Comparison of ENCODE assay signal across 26 cellular contexts in the genomic region with DNA sequence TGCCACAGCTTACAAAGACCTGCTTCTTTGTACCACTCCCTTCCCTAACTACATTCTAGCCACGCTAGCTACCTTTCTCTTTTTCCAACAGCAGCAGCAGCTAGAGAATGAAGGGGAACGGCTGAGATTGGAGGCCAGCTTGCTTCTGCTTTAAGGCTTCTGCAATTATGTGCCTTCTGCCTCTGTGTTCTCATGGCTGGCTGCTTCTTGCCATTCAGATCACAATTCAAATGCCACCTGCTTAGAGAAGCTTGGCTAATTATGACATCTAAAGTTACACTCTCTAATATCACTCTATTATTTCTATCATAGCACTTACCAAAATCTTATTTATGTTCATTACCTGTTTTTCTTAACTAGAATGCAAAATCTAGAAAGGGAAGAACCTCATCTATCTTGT.
"Had no signal": no experiment of that assay in that cellular context is flagged by ENCODE, and none has a peak within 500 bp of the region (broad histone marks: within the 10 kb centered on the region; RNA-seq: fewer than 3 reads in every experiment).

No MANE protein-coding gene starts in this region.

- H3K4me3 Mint-ChIP-seq: activated CD4-positive, alpha-beta memory T cell treated with anti-CD3 and anti-CD28 coated beads, Interleukin-2, amount 10 ng/mL, durations not matched to agents 7 days and 5 days; activated CD4-positive, alpha-beta T cell treated with anti-CD3 and anti-CD28 coated beads, Interleukin-2, amount 10 ng/mL, durations not matched to agents 24 days and 14 days; activated naive CD8-positive, alpha-beta T cell treated with anti-CD3 and anti-CD28 coated beads, Interleukin-2, amount 50 U/mL, for 24 hours; activated T-cell treated with anti-CD3 and anti-CD28 coated beads, Interleukin-2, amount 50 U/mL, for 72 hours; memory B cell; nephron; stimulated activated naive B cell treated with anti-CD40 and anti-IgM and Interleukin-4, amounts not matched to agents 10 μg/mL and 1 μg/mL and 100 μg/mL, for 72 hours had no signal

- H3K27me3 Mint-ChIP-seq: activated CD4-positive, alpha-beta memory T cell treated with anti-CD3 and anti-CD28 coated beads, Interleukin-2, amount 10 ng/mL, durations not matched to agents 7 days and 5 days; activated CD4-positive, alpha-beta T cell treated with anti-CD3 and anti-CD28 coated beads, Interleukin-2, amount 10 ng/mL, durations not matched to agents 24 days and 14 days; activated naive CD8-positive, alpha-beta T cell treated with anti-CD3 and anti-CD28 coated beads, Interleukin-2, amount 50 U/mL, for 24 hours; memory B cell; stimulated activated naive B cell treated with anti-CD40 and anti-IgM and Interleukin-4, amounts not matched to agents 10 μg/mL and 1 μg/mL and 100 μg/mL, for 72 hours had no signal

- ATAC-seq: activated CD4-positive, CD25-positive, alpha-beta regulatory T cell treated with anti-CD3 and anti-CD28 coated beads, Interleukin-2, amount 50 U/mL, for 24 hours; activated naive CD8-positive, alpha-beta T cell treated with anti-CD3 and anti-CD28 coated beads, Interleukin-2, amount 50 U/mL, for 24 hours; activated T-cell treated with anti-CD3 and anti-CD28 coated beads, Interleukin-2, amount 50 U/mL, for 72 hours; gastroesophageal sphincter; psoas muscle; right lobe of liver; stimulated activated naive B cell treated with anti-CD40 and anti-IgM and Interleukin-4, amounts not matched to agents 10 μg/mL and 1 μg/mL and 100 μg/mL, for 72 hours had no signal

- H3K9me3 ChIP-seq: gastroesophageal sphincter, neutrophil, ovary, psoas muscle, right lobe of liver, testis, uterus had no signal

- H3K36me3 ChIP-seq: ovary, uterus had no signal

- H3K4me3 ChIP-seq: coronary artery, gastroesophageal sphincter, ovary, psoas muscle, right lobe of liver, testis, uterus had no signal

- H3K27ac ChIP-seq: coronary artery, epithelial cell of prostate, gastroesophageal sphincter, neutrophil, ovary, psoas muscle, right lobe of liver, testis, uterus, VCaP had no signal

- DNase-seq: activated CD4-positive, alpha-beta memory T cell treated with anti-CD3 and anti-CD28 coated beads, Interleukin-2, amount 10 ng/mL, durations not matched to agents 7 days and 5 days; activated CD4-positive, alpha-beta T cell treated with anti-CD3 and anti-CD28 coated beads, Interleukin-2, amount 10 ng/mL, durations not matched to agents 24 days and 14 days; activated effector memory CD4-positive, alpha-beta T cell treated with anti-CD3 and anti-CD28 coated beads, Interleukin-2, amount 50 U/mL, for 16 hours; activated naive CD4-positive, alpha-beta T cell treated with anti-CD3 and anti-CD28 coated beads, Interleukin-2, amount 50 U/mL, for 16 hours; activated naive CD8-positive, alpha-beta T cell treated with anti-CD3 and anti-CD28 coated beads, Interleukin-2, amount 50 U/mL, for 24 hours; activated T-cell treated with anti-CD3 and anti-CD28 coated beads, Interleukin-2, amount 50 U/mL, for 72 hours; cerebellar nuclear complex; head of caudate nucleus; hypothalamus; ovary; psoas muscle; right lobe of liver; small intestine; stimulated activated CD4-positive, alpha-beta T cell treated with anti-CD3 and anti-CD28 coated beads, Interleukin-15, amount 100 ng/mL, for 24 hours; stimulated activated naive B cell treated with anti-CD40 and anti-IgM and Interleukin-4, amounts not matched to agents 10 μg/mL and 1 μg/mL and 100 μg/mL, for 72 hours; testis; trophoblast cell; uterus had no signal

- H3K27ac Mint-ChIP-seq: activated CD4-positive, alpha-beta memory T cell treated with anti-CD3 and anti-CD28 coated beads, Interleukin-2, amount 10 ng/mL, durations not matched to agents 7 days and 5 days; activated CD4-positive, alpha-beta T cell treated with anti-CD3 and anti-CD28 coated beads, Interleukin-2, amount 10 ng/mL, durations not matched to agents 24 days and 14 days; activated naive CD8-positive, alpha-beta T cell treated with anti-CD3 and anti-CD28 coated beads, Interleukin-2, amount 50 U/mL, for 24 hours; activated T-cell treated with anti-CD3 and anti-CD28 coated beads, Interleukin-2, amount 50 U/mL, for 72 hours; memory B cell; nephron; stimulated activated naive B cell treated with anti-CD40 and anti-IgM and Interleukin-4, amounts not matched to agents 10 μg/mL and 1 μg/mL and 100 μg/mL, for 72 hours had no signal

- H3K4me1 ChIP-seq: psoas muscle, right lobe of liver, testis, uterus had no signal

- H3K4me1 Mint-ChIP-seq: activated CD4-positive, alpha-beta memory T cell treated with anti-CD3 and anti-CD28 coated beads, Interleukin-2, amount 10 ng/mL, durations not matched to agents 7 days and 5 days; activated CD4-positive, alpha-beta T cell treated with anti-CD3 and anti-CD28 coated beads, Interleukin-2, amount 10 ng/mL, durations not matched to agents 24 days and 14 days; activated naive CD8-positive, alpha-beta T cell treated with anti-CD3 and anti-CD28 coated beads, Interleukin-2, amount 50 U/mL, for 24 hours; memory B cell; nephron had no signal

- H3K27me3 ChIP-seq: gastroesophageal sphincter, neutrophil, ovary, right lobe of liver, testis, uterus had no signal

- H3K9me3 Mint-ChIP-seq: activated CD4-positive, alpha-beta memory T cell treated with anti-CD3 and anti-CD28 coated beads, Interleukin-2, amount 10 ng/mL, durations not matched to agents 7 days and 5 days; activated CD4-positive, alpha-beta T cell treated with anti-CD3 and anti-CD28 coated beads, Interleukin-2, amount 10 ng/mL, durations not matched to agents 24 days and 14 days; activated naive CD8-positive, alpha-beta T cell treated with anti-CD3 and anti-CD28 coated beads, Interleukin-2, amount 50 U/mL, for 24 hours; activated T-cell treated with anti-CD3 and anti-CD28 coated beads, Interleukin-2, amount 50 U/mL, for 72 hours; memory B cell; nephron; stimulated activated naive B cell treated with anti-CD40 and anti-IgM and Interleukin-4, amounts not matched to agents 10 μg/mL and 1 μg/mL and 100 μg/mL, for 72 hours had no signal
